9 cellular contexts compared by ENCODE assay signal in the genomic region with DNA sequence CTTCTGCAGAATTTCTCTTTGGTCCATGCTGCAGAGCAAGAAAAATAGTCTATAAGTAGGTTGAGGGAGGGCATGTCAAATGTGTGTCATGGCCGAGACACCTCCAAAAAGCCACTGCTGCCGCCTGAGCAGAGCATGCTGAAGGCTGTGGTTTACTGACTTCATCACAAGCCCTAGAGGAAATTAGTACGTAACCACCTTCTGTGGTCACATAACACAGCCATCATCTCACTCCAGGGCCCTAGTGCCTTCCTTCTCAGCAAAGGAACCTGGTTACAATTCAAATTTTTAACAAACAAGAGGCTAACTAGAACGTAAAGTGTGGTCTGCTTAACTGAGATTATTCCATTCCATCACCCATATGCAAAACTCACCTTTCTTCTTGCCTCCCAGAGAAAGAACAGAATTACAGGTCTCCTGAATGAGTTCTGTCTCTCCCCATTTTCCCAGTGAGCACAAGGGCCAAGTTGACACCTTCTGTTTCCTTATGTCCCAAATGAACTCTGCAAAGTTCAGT.
A peak's percentile ranks its signal among the peaks of the same experiment; 100 is the strongest.
DNase-seq lines count a peak whose midpoint lies in the region; ATAC-seq and TF ChIP-seq lines count a peak whose summit lies in the region.
"Had no signal": no experiment of that assay in that cellular context is flagged by ENCODE, and none has a peak within 500 bp of the region (broad histone marks: within the 10 kb centered on the region; RNA-seq: fewer than 3 reads in every experiment).

A gene (minus strand): TSS at position 116 of the 517 bp plus-strand sequence.

- no peaks in the 10 kb centered on the region for H3K27me3 Mint-ChIP-seq in stimulated activated naive CD8-positive, alpha-beta T cell treated with anti-CD3 and anti-CD28 coated beads, Interleukin-15, amount 100 ng/mL, for 72 hours

- no peaks in the 10 kb centered on the region for H3K9me3 Mint-ChIP-seq in stimulated activated naive CD8-positive, alpha-beta T cell treated with anti-CD3 and anti-CD28 coated beads, Interleukin-15, amount 100 ng/mL, for 72 hours

- H3K4me3 Mint-ChIP-seq in stimulated activated naive CD8-positive, alpha-beta T cell treated with anti-CD3 and anti-CD28 coated beads, Interleukin-15, amount 100 ng/mL, for 72 hours = peak within 1 kb of the TSS; percentile 86 to 90

- H3K9ac ChIP-seq in mucosa of rectum (ENCODE audit: low read depth in 1 of 2, low read length in 2 of 2) = peak within 1 kb of the TSS; percentile 18 to 58

- no peaks in the 10 kb centered on the region for H3K9me3 ChIP-seq in mucosa of rectum (ENCODE audit: control insufficient read depth in 2 of 2, low read length in 2 of 2)
- H3K9me3 ChIP-seq: tibial artery had no signal

- H3K27me3 ChIP-seq in brain microvascular endothelial cell (replicated peaks) = no peaks in the 10 kb centered on the region
- no peaks in the 10 kb centered on the region for H3K27me3 ChIP-seq in mucosa of rectum (ENCODE audit: control insufficient read depth in 2 of 2, insufficient read depth in 2 of 2, low read length in 2 of 2)
- H3K27me3 ChIP-seq: tibial artery had no signal

- peaks cover 0 to 15% of the 10 kb centered on the region in 2 donors for H3K4me1 ChIP-seq in mucosa of rectum (ENCODE audit: control insufficient read depth in 2 of 2, insufficient read depth in 2 of 2, low read length in 2 of 2)
- H3K4me1 ChIP-seq: tibial artery had no signal

- H3K4me1 Mint-ChIP-seq in stimulated activated naive CD8-positive, alpha-beta T cell treated with anti-CD3 and anti-CD28 coated beads, Interleukin-15, amount 100 ng/mL, for 72 hours = peaks cover 70% of the 10 kb centered on the region

- in situ Hi-C loops in brain microvascular endothelial cell (cut with HindIII; ENCODE audit: low pct_ligation_motif_present, low sequenced_read_pairs) = no loop called here

- ATAC-seq in GM19452 (IDR thresholded peaks at IDR 0.05; ENCODE audit: unreplicated experiment) = peak; percentile 81
- peak; percentile 88 for ATAC-seq in HG03520 (IDR thresholded peaks at IDR 0.05; ENCODE audit: unreplicated experiment)
- peak; percentile 95 for ATAC-seq in stimulated activated naive CD8-positive, alpha-beta T cell treated with anti-CD3 and anti-CD28 coated beads, Interleukin-15, amount 100 ng/mL, for 72 hours

- H3K27ac Mint-ChIP-seq in stimulated activated naive CD8-positive, alpha-beta T cell treated with anti-CD3 and anti-CD28 coated beads, Interleukin-15, amount 100 ng/mL, for 72 hours = peak within 1 kb of the TSS; percentile 95 to 98

- no peaks in the 10 kb centered on the region for H3K36me3 ChIP-seq in brain microvascular endothelial cell (replicated peaks)
- peaks cover 0 to 1% of the 10 kb centered on the region in 2 donors for H3K36me3 ChIP-seq in mucosa of rectum (ENCODE audit: control insufficient read depth in 2 of 2, insufficient read depth in 2 of 2, low read length in 2 of 2)
- H3K36me3 ChIP-seq: tibial artery had no signal

- H3K4me3 ChIP-seq in brain microvascular endothelial cell (ENCODE audit: low read depth, low read length) = peak within 1 kb of the TSS; percentile 13
- H3K4me3 ChIP-seq in mucosa of rectum (ENCODE audit: low read length in 2 of 2) = peak within 1 kb of the TSS; percentile 49 to 65

- no peak for TF ChIP-seq CTCF in brain microvascular endothelial cell (IDR thresholded peaks at IDR 0.05; ENCODE audit: low read depth, low read length, missing control alignments)

- no peak within 1 kb of the TSS for H3K27ac ChIP-seq in brain microvascular endothelial cell
- peak within 1 kb of the TSS; percentile 68 to 80 for H3K27ac ChIP-seq in mucosa of rectum (ENCODE audit: low read depth in 2 of 2, low read length in 2 of 2)
- H3K27ac ChIP-seq: tibial artery had no signal

- DNase-seq in AG20443 (ENCODE audit: low spot score) (peak; percentile 78), UCSD-AML1 (lab: John Stamatoyannopoulos, UW; ENCODE audit: unreplicated experiment) (peak; percentile 69), brain microvascular endothelial cell (peak; percentile 78), cortex of kidney (lab: John Stamatoyannopoulos, UW) (no peak)
- peak; percentile 78 to 86 for DNase-seq in stimulated activated naive CD8-positive, alpha-beta T cell treated with anti-CD3 and anti-CD28 coated beads, Interleukin-15, amount 100 ng/mL, for 72 hours
